1 cellular context compared by ENCODE assay signal in genomic region chr1:179059185-179059483, GRCh38.
TF ChIP-seq lines count a peak whose summit lies in the region.

No MANE protein-coding gene starts in this region.

TF ChIP-seq in HEK293T, 16 proteins besides CTCF, POLR2A, EP300 and RAD21 (continued from another document):
- TF ChIP-seq, protein P1, sequence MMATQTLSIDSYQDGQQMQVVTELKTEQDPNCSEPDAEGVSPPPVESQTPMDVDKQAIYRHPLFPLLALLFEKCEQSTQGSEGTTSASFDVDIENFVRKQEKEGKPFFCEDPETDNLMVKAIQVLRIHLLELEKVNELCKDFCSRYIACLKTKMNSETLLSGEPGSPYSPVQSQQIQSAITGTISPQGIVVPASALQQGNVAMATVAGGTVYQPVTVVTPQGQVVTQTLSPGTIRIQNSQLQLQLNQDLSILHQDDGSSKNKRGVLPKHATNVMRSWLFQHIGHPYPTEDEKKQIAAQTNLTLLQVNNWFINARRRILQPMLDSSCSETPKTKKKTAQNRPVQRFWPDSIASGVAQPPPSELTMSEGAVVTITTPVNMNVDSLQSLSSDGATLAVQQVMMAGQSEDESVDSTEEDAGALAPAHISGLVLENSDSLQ (IDR thresholded peaks at IDR 0.05) = no peak
- no peak for TF ChIP-seq FOXA1 (IDR thresholded peaks at IDR 0.05)
- no peak for TF ChIP-seq BHLHE40 (IDR thresholded peaks at IDR 0.05; ENCODE audit: borderline replicate concordance)
- TF ChIP-seq HDGF (IDR thresholded peaks at IDR 0.05; ENCODE audit: borderline replicate concordance) = no peak
- TF ChIP-seq TARDBP (IDR thresholded peaks at IDR 0.05) = no peak
- no peak for TF ChIP-seq SP1 (IDR thresholded peaks at IDR 0.05)
